Comparison of ENCODE assay signal across 17 cellular contexts in the genomic region with DNA sequence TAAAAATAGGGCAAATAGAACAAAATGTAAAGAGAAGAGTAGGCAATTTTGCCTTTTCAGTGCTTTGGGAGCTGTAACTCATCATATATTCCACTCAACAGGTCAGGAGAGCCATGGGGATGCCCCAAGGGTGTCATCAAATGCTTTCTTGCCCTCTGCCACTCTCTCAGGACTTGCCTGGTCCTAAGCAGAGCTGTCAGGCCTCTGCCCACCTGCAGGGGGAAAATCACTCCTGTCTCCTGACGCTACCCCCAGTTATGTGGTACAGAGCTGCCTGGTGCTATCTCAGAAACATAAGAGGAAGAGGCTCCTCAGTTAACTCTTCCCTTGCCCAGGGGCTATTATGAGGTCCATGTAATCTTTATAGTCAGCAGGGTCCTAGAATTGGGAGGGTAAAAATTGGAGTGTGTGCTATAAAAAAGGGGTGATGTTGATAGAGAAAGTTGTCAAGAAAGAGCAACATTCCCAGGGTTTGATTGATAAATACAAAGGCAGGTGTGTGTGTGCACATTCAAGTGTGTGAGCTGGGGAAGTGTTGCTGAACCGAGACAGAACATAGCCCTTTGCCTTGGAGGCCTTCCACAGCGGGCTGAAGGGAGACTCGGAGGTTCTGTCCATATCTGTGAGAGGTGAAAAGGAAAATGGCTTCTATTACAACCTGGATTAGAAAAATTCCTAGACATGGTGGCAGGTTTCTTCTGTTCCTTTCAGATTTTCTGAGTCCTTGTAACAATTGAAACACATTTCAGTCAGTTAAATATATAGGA. TPM values are rescaled to one million over a fixed set of nuclear protein-coding genes. Genes with fewer than 3 reads are reported as not detected.
DNase-seq lines count a peak whose midpoint lies in the region; ATAC-seq, FAIRE-seq and TF ChIP-seq lines count a peak whose summit lies in the region.
"Had no signal": no experiment of that assay in that cellular context is flagged by ENCODE, and none has a peak within 500 bp of the region (broad histone marks: within the 10 kb centered on the region; RNA-seq: fewer than 3 reads in every experiment).

No MANE protein-coding gene starts in this region.

- no peak for FAIRE-seq in H1 (lab: Jason Lieb, UNC)

- H3K56ac ChIP-seq in H1 (replicated peaks; ENCODE audit: insufficient read length, low read depth, low read length) = no peak overlapping the region

- H2AFZ ChIP-seq in H1 (ENCODE audit: low read length) (no peak overlapping the region), mesenchymal stem cell (ENCODE audit: low read depth, low read length) (no peak overlapping the region)

- no peak for TF ChIP-seq POLR2A in H1 (IDR thresholded peaks at IDR 0.05; ENCODE audit: control extremely low read depth in 1 of 2, low read depth in 2 of 2, low read length in 2 of 2)
- TF ChIP-seq POLR2A in uterus (IDR thresholded peaks at IDR 0.05) = no peak

- H3K9ac ChIP-seq in H1 (replicated peaks in 1 of 4; ENCODE audit: extremely low read depth in 1 of 4, low read depth in 3 of 4, low read length in 3 of 4) (no peak overlapping the region), mesenchymal stem cell (ENCODE audit: low read length) (no peak overlapping the region)

- H3K4me2 ChIP-seq in H1 (ENCODE audit: insufficient read depth in 1 of 2, low read depth in 2 of 2, low read length in 2 of 2) = no peak overlapping the region
- no peak overlapping the region for H3K4me2 ChIP-seq in mesenchymal stem cell (ENCODE audit: low read length, poor library complexity, severe bottlenecking)

- H2AK5ac ChIP-seq in H1 (ENCODE audit: low read depth, low read length) = no peak overlapping the region
- H2AK5ac ChIP-seq in mesenchymal stem cell (ENCODE audit: low read length, severe bottlenecking) = no peak overlapping the region

- H4K8ac ChIP-seq in H1 (ENCODE audit: extremely low read depth, insufficient read depth, low read length) (no peak overlapping the region; the same call in 1 of the 2 replicates), mesenchymal stem cell (ENCODE audit: low read length) (no peak overlapping the region)

- no peaks in the 10 kb centered on the region for H4K20me1 ChIP-seq in H1 (replicated peaks in 1 of 2; ENCODE audit: control insufficient read depth in 1 of 2, insufficient read depth in 2 of 2, low read length in 2 of 2)

- H2BK15ac ChIP-seq in H1 (ENCODE audit: low read length) = no peak overlapping the region
- H2BK15ac ChIP-seq in mesenchymal stem cell (ENCODE audit: low read depth, poor library complexity, severe bottlenecking) = no peak overlapping the region

- H3K36me3 ChIP-seq in H1 (ENCODE audit: control insufficient read depth in 2 of 4, insufficient read depth in 4 of 4, low read length in 3 of 4) = no peaks in the 10 kb centered on the region
- no peaks in the 10 kb centered on the region for H3K36me3 ChIP-seq in mesenchymal stem cell (ENCODE audit: control insufficient read depth in 1 of 2, insufficient read depth in 2 of 2, low read depth in 1 of 2, low read length in 2 of 2)
- H3K36me3 ChIP-seq in uterus = no peaks in the 10 kb centered on the region
- H3K36me3 ChIP-seq: BE2C, SJSA1 had no signal

- 80% methylated on average over 4 of the region's 4 CpGs; no CpG with 5 or more reads in 1 of the 2 experiments for WGBS in H1 (ENCODE audit: extremely low coverage in 1 of 2, insufficient coverage in 1 of 2, insufficient read length in 1 of 2, insufficient replicate concordance in 2 of 2, low coverage in 1 of 2, low lambda C conversion rate in 2 of 2, missing lambda C conversion rate in 1 of 2), 2 experiments
- WGBS in mesenchymal stem cell = 88% methylated on average over 4 of the region's 4 CpGs

- no peaks in the 10 kb centered on the region for H3K79me1 ChIP-seq in H1 (ENCODE audit: low read depth, low read length)
- peaks cover 15% of the 10 kb centered on the region for H3K79me1 ChIP-seq in mesenchymal stem cell (replicated peaks; ENCODE audit: low read length, poor library complexity, severe bottlenecking)

- intact Hi-C loops in uterus (cut with DNase I; ENCODE audit: low total_unique reads) = no loop called here

- H3K4ac ChIP-seq in H1 (replicated peaks; ENCODE audit: insufficient read length, low read depth, low read length) (no peak overlapping the region), mesenchymal stem cell (ENCODE audit: low read depth in 1 of 2, low read length in 2 of 2) (no peak overlapping the region)

- DNase-seq in AG10803 (ENCODE audit: low read depth) (no peak), H1 (ENCODE audit: low read depth in 1 of 2, low spot score in 2 of 2) (peak in 1 of 2 experiments; percentile 55), mesenchymal stem cell (no peak), medulla oblongata (ENCODE audit: extremely low spot score) (no peak), NCI-H1436 (lab: John Stamatoyannopoulos, UW) (no peak), uterus (no peak)
- peak; percentile 6 for DNase-seq in Jurkat, Clone E6-1 (ENCODE audit: low read depth, low spot score)
- DNase-seq: activated CD4-positive, CD25-positive, alpha-beta regulatory T cell; BE2C; cortex of kidney; mucosa of descending colon; NCI-H187; NCI-H774; posterior cingulate gyrus; stimulated activated CD4-positive, alpha-beta T cell treated with anti-CD3 and anti-CD28 coated beads, Interleukin-2, amount 100 ng/mL, for 24 hours had no signal

- CTCF ChIA-PET in H1 (lab: Charles Lee; ENCODE audit: partially characterized antibody) = interaction anchor here (0.9 to 2.7 kb wide), 8 partner anchors 9 to 224 kb away, joined by 3 to 9 read pairs (median 4); a partner anchor contains a TSS

- no peak overlapping the region for H2BK20ac ChIP-seq in H1 (ENCODE audit: low read length)

- no peak for TF ChIP-seq EP300 in H1 (IDR thresholded peaks at IDR 0.05; ENCODE audit: borderline replicate concordance in 1 of 2, low read depth in 2 of 2, low read length in 2 of 2)

- no peaks in the 10 kb centered on the region for H3K79me2 ChIP-seq in H1 (ENCODE audit: control insufficient read depth in 1 of 2, insufficient read depth in 2 of 2, low read length in 2 of 2)

- no peak overlapping the region for H2BK12ac ChIP-seq in H1 (ENCODE audit: low read depth, low read length)
- H2BK12ac ChIP-seq in mesenchymal stem cell (ENCODE audit: low read length in 2 of 2) = no peak overlapping the region

- ATAC-seq in GM19463 (IDR thresholded peaks at IDR 0.05; ENCODE audit: unreplicated experiment) = no peak
- ATAC-seq: mucosa of descending colon had no signal

- H3K9me3 ChIP-seq in H1 (ENCODE audit: insufficient read depth in 2 of 2, low read depth in 1 of 2, low read length in 1 of 2) (no peaks in the 10 kb centered on the region), mesenchymal stem cell (ENCODE audit: control insufficient read depth, low read length) (no peaks in the 10 kb centered on the region), uterus (no peaks in the 10 kb centered on the region)
- H3K9me3 ChIP-seq: BE2C, mucosa of descending colon, SJSA1 had no signal

- H2BK120ac ChIP-seq in H1 (replicated peaks; ENCODE audit: low read depth, low read length) (no peak overlapping the region), mesenchymal stem cell (ENCODE audit: low read depth, low read length) (no peak overlapping the region)

- TF ChIP-seq RAD21 in H1 (IDR thresholded peaks at IDR 0.05 in 1 of 2, conservative IDR thresholded peaks at IDR 0.05 in 1 of 2; ENCODE audit: low read depth in 2 of 2, low read length in 2 of 2) = peak; percentile 31 to 58

- H3K18ac ChIP-seq in H1 (ENCODE audit: extremely low read depth, low read length) (no peak overlapping the region), mesenchymal stem cell (ENCODE audit: low read depth in 1 of 2, low read length in 2 of 2) (no peak overlapping the region)

- H3K27me3 ChIP-seq in H1 (replicated peaks in 1 of 4; ENCODE audit: control insufficient read depth in 3 of 4, extremely low read depth in 1 of 4, insufficient read depth in 3 of 4, low read length in 3 of 4) = no peaks in the 10 kb centered on the region
- H3K27me3 ChIP-seq in mesenchymal stem cell (ENCODE audit: control insufficient read depth in 1 of 2, insufficient read depth in 1 of 2, low read length in 2 of 2) = no peaks in the 10 kb centered on the region
- no peaks in the 10 kb centered on the region for H3K27me3 ChIP-seq in uterus
- H3K27me3 ChIP-seq: BE2C, SJSA1 had no signal

- H3K27ac ChIP-seq in H1 (ENCODE audit: low read depth, low read length) (no peak overlapping the region), mesenchymal stem cell (ENCODE audit: low read length, poor library complexity, severe bottlenecking) (peak overlapping the region; percentile 2), uterus (no peak overlapping the region)
- H3K27ac ChIP-seq: SJSA1 had no signal

- POLR2A ChIA-PET in H1 (lab: Charles Lee; ENCODE audit: partially characterized antibody) = no interaction called here

- TF ChIP-seq CTCF in AG10803 (conservative IDR thresholded peaks at IDR 0.05; ENCODE audit: low read length) (0 out of 2 replicates have a peak, but pooled peaks have one; percentile 5), H1 (IDR thresholded peaks at IDR 0.05; ENCODE audit: control extremely low read depth in 1 of 3, insufficient read depth in 1 of 3, low read depth in 1 of 3, low read length in 3 of 3) (peak; percentile 35 to 66 (median 60)), uterus (IDR thresholded peaks at IDR 0.05) (no peak)

- no peak overlapping the region for H4K91ac ChIP-seq in H1 (replicated peaks; ENCODE audit: insufficient read length, low read length)
- H4K91ac ChIP-seq in mesenchymal stem cell (ENCODE audit: low read length) = no peak overlapping the region

- no peaks in the 10 kb centered on the region for H3K23me2 ChIP-seq in H1 (ENCODE audit: low read depth, low read length)

- H3K14ac ChIP-seq in H1 (ENCODE audit: insufficient read length) (no peak overlapping the region), mesenchymal stem cell (ENCODE audit: low read length in 2 of 2) (no peak overlapping the region)

- no peak overlapping the region for H4K5ac ChIP-seq in H1 (ENCODE audit: insufficient read length, low read depth, low read length)

- H3K4me1 ChIP-seq in H1 (replicated peaks in 1 of 4; ENCODE audit: control insufficient read depth in 3 of 4, insufficient read depth in 4 of 4, low read length in 3 of 4) (peaks cover 0 to 2% (median 0%) of the 10 kb centered on the region in 4 experiments; a peak in 2 of 7 replicates), mesenchymal stem cell (ENCODE audit: control insufficient read depth, insufficient read depth, low read depth, low read length) (peaks cover 12% of the 10 kb centered on the region), uterus (no peaks in the 10 kb centered on the region)
- H3K4me1 ChIP-seq: BE2C had no signal

- H3K4me3 ChIP-seq in AG10803 (ENCODE audit: low read length) = no peak overlapping the region
- no peak overlapping the region for H3K4me3 ChIP-seq in Jurkat, Clone E6-1 (ENCODE audit: low read length)
- H3K4me3 ChIP-seq in H1 (ENCODE audit: extremely low read depth in 1 of 4, insufficient read depth in 2 of 4, low read depth in 3 of 4, low read length in 4 of 4) = no peak overlapping the region
- H3K4me3 ChIP-seq in mesenchymal stem cell (ENCODE audit: insufficient read depth in 1 of 2, low read depth in 1 of 2, low read length in 2 of 2) = no peak overlapping the region
- no peak overlapping the region for H3K4me3 ChIP-seq in uterus
- H3K4me3 ChIP-seq: mucosa of descending colon, SJSA1 had no signal

- H2BK5ac ChIP-seq in H1 (ENCODE audit: low read depth, low read length) (no peak overlapping the region), mesenchymal stem cell (ENCODE audit: low read depth, low read length, poor library complexity, severe bottlenecking) (no peak overlapping the region)

- H3K23ac ChIP-seq in H1 (ENCODE audit: insufficient read length) (no peak overlapping the region), mesenchymal stem cell (ENCODE audit: low read length in 2 of 2) (no peak overlapping the region)

RNA-seq across cellular contexts. Expression of a gene that starts 25.4 kb away (rescaled TPM):
- 1.6 TPM for polyA plus RNA-seq in Jurkat, Clone E6-1 (2012; ENCODE audit: insufficient read depth, insufficient read length)
- 4.1 and 5.7 TPM in 2 replicates for total RNA-seq in H1 (2021; fragmentation: NEBNext Ultra II Directional; extraction: Animal tissue kit (Norgen Biotek cat#: 25700))
- polyA plus RNA-seq in H1 (2011; rRNA removed) = 5.6 and 7.0 TPM in 2 replicates
- 6.0 TPM for polyA plus RNA-seq in H1 (2011; cell fraction: cytosol; rRNA removed)
- polyA plus RNA-seq in H1 (2011; cell fraction: nucleus; rRNA removed) = 19.5 TPM
- polyA plus RNA-seq in H1 (2012, experiment 1 of 2) = 4.0 to 5.9 TPM (median 4.6 TPM) in 4 replicates
- polyA plus RNA-seq in H1 (2012, experiment 2 of 2) = 0.30 TPM
- 7.0 TPM for polyA plus RNA-seq in H1 (2013, experiment 1 of 2)
- polyA plus RNA-seq in H1 (2013, experiment 2 of 2) = 7.4 TPM
- polyA minus RNA-seq in H1 (2011; rRNA and poly(A)+ RNA removed) = 14.5 and 16.0 TPM in 2 replicates
- polyA minus RNA-seq in H1 (2011; cell fraction: cytosol; rRNA and poly(A)+ RNA removed) = 9.4 TPM
- polyA minus RNA-seq in H1 (2011; cell fraction: nucleus; rRNA and poly(A)+ RNA removed) = 45.9 TPM
- polyA plus RNA-seq in mesenchymal stem cell (2013, experiment 1 of 2) = 57.5 TPM
- 57.1 TPM for polyA plus RNA-seq in mesenchymal stem cell (2013, experiment 2 of 2)
- 100 to 1,000 TPM in 1 of 4 donors, 10 to 100 TPM in 3; 62.0 to 127 (median 85.7) TPM for total RNA-seq in uterus

Comparison
In these comparisons a context has a peak if more than half of its experiments do, and no peak if none do; other contexts are left out.
1. CTCF ChIP-seq: peak in AG10803 (single experiment) and H1 (3 of 3); none in uterus (0 of 4).